Comparison of ENCODE assay signal across 28 cellular contexts in genomic region chr7:63113713-63114285, GRCh38.
DNase-seq lines count a peak whose midpoint lies in the region; ATAC-seq, FAIRE-seq and TF ChIP-seq lines count a peak whose summit lies in the region.
"Had no signal": no experiment of that assay in that cellular context is flagged by ENCODE, and none has a peak within 500 bp of the region (broad histone marks: within the 10 kb centered on the region; RNA-seq: fewer than 3 reads in every experiment).

No MANE protein-coding gene starts in this region.

- no peak overlapping the region for H2BK5ac ChIP-seq in trophoblast cell (ENCODE audit: low read depth, low read length, poor library complexity)

- peak; percentile 9 for DNase-seq in H7
- DNase-seq in kidney: peak; percentile 66
- no peak for DNase-seq in trophoblast cell
- DNase-seq in upper lobe of right lung: no peak
- no peak for DNase-seq in activated CD4-positive, alpha-beta T cell treated with anti-CD3 and anti-CD28 coated beads, Interleukin-2, amount 10 ng/mL, durations not matched to agents 24 days and 14 days
- DNase-seq in epidermal melanocyte (ENCODE audit: insufficient read length, low spot score): no peak
- DNase-seq in activated T-cell treated with anti-CD3 and anti-CD28 coated beads, Interleukin-2, amount 50 U/mL, for 72 hours: no peak
- DNase-seq in central memory CD4-positive, alpha-beta T cell: no peak
- DNase-seq: 8988T; ACHN; AML-193; BE2C; Calu3; CD4-positive, alpha-beta T cell; COR-L47; DMS53; DMS79 treated with DMSO at 0.1 percent for 48 hours; GF-D8; GM23248; H9 had no signal

- no peak overlapping the region for H2BK120ac ChIP-seq in trophoblast cell (ENCODE audit: insufficient read depth, low read length, poor library complexity)

- no peak overlapping the region for H4K91ac ChIP-seq in trophoblast cell (ENCODE audit: low read depth, low read length)

- H2AFZ ChIP-seq in trophoblast cell (ENCODE audit: insufficient read depth, low read length, poor library complexity): no peak overlapping the region
- H2AFZ ChIP-seq: GM23248 had no signal

- no peak overlapping the region for H4K12ac ChIP-seq in trophoblast cell (ENCODE audit: low read depth, low read length)

- WGBS in trophoblast cell (ENCODE audit: extremely low coverage, insufficient coverage, insufficient read length): no CpG with 5 or more reads among the region's 33 CpGs

- intact Hi-C loops in kidney (cut with DNase I): no loop called here
- intact Hi-C loops in upper lobe of right lung (cut with DNase I): no loop called here
- intact Hi-C loops in activated CD4-positive, alpha-beta T cell treated with anti-CD3 and anti-CD28 coated beads, Interleukin-2, amount 10 ng/mL, durations not matched to agents 24 days and 14 days (cut with micrococcal nuclease): no loop called here

- no peak overlapping the region for H3K27ac Mint-ChIP-seq in activated CD4-positive, alpha-beta T cell treated with anti-CD3 and anti-CD28 coated beads, Interleukin-2, amount 10 ng/mL, durations not matched to agents 24 days and 14 days
- H3K27ac Mint-ChIP-seq in activated T-cell treated with anti-CD3 and anti-CD28 coated beads, Interleukin-2, amount 50 U/mL, for 72 hours: no peak overlapping the region
- H3K27ac Mint-ChIP-seq: CD14-positive monocyte; CD4-positive, alpha-beta T cell; CD8-positive, alpha-beta memory T cell; H9 had no signal

- TF ChIP-seq CTCF in kidney (IDR thresholded peaks at IDR 0.05; ENCODE audit: borderline replicate concordance, extremely low read depth, insufficient read depth): no peak
- no peak for TF ChIP-seq CTCF in upper lobe of right lung (IDR thresholded peaks at IDR 0.05)

- H3K4me1 ChIP-seq in kidney (ENCODE audit: control insufficient read depth in 1 of 2, insufficient read depth in 1 of 2, low read depth in 1 of 2, low read length in 2 of 2): no peaks in the 10 kb centered on the region
- H3K4me1 ChIP-seq in trophoblast cell (ENCODE audit: control insufficient read depth in 1 of 2, insufficient read depth in 2 of 2, low read length in 2 of 2): no peaks in the 10 kb centered on the region
- no peaks in the 10 kb centered on the region for H3K4me1 ChIP-seq in upper lobe of right lung
- H3K4me1 ChIP-seq: A549; BE2C; BLaER1 treated with 17β-estradiol and CSF1 and Interleukin-3, amounts not matched to agents 10 nM and 100 nM had no signal

- H3K4me3 Mint-ChIP-seq in activated CD4-positive, alpha-beta T cell treated with anti-CD3 and anti-CD28 coated beads, Interleukin-2, amount 10 ng/mL, durations not matched to agents 24 days and 14 days: no peak overlapping the region
- H3K4me3 Mint-ChIP-seq in activated T-cell treated with anti-CD3 and anti-CD28 coated beads, Interleukin-2, amount 50 U/mL, for 72 hours: no peak overlapping the region
- H3K4me3 Mint-ChIP-seq: CD14-positive monocyte; CD4-positive, alpha-beta T cell; CD8-positive, alpha-beta memory T cell; H9 had no signal

- H3K4me1 Mint-ChIP-seq in activated CD4-positive, alpha-beta T cell treated with anti-CD3 and anti-CD28 coated beads, Interleukin-2, amount 10 ng/mL, durations not matched to agents 24 days and 14 days: no peaks in the 10 kb centered on the region
- no peaks in the 10 kb centered on the region for H3K4me1 Mint-ChIP-seq in activated T-cell treated with anti-CD3 and anti-CD28 coated beads, Interleukin-2, amount 50 U/mL, for 72 hours (ENCODE audit: low read depth)
- H3K4me1 Mint-ChIP-seq: CD14-positive monocyte; CD8-positive, alpha-beta memory T cell; H9 had no signal

- H3K9me3 Mint-ChIP-seq in activated CD4-positive, alpha-beta T cell treated with anti-CD3 and anti-CD28 coated beads, Interleukin-2, amount 10 ng/mL, durations not matched to agents 24 days and 14 days: peaks cover 16% of the 10 kb centered on the region
- H3K9me3 Mint-ChIP-seq in activated T-cell treated with anti-CD3 and anti-CD28 coated beads, Interleukin-2, amount 50 U/mL, for 72 hours: peaks cover 8 to 9% of the 10 kb centered on the region in 2 donors

- no peaks in the 10 kb centered on the region for H3K27me3 Mint-ChIP-seq in activated CD4-positive, alpha-beta T cell treated with anti-CD3 and anti-CD28 coated beads, Interleukin-2, amount 10 ng/mL, durations not matched to agents 24 days and 14 days
- no peaks in the 10 kb centered on the region for H3K27me3 Mint-ChIP-seq in activated T-cell treated with anti-CD3 and anti-CD28 coated beads, Interleukin-2, amount 50 U/mL, for 72 hours (ENCODE audit: low read depth)
- H3K27me3 Mint-ChIP-seq: CD4-positive, alpha-beta T cell had no signal

- no peak overlapping the region for H3K14ac ChIP-seq in trophoblast cell (ENCODE audit: low read length)

- H3K4me3 ChIP-seq in H7 (ENCODE audit: insufficient read depth, low read depth, low read length) (no peak overlapping the region), kidney (ENCODE audit: low read length in 2 of 2) (no peak overlapping the region), trophoblast cell (ENCODE audit: low read depth, low read length) (peak overlapping the region; percentile 40), upper lobe of right lung (no peak overlapping the region)
- H3K4me3 ChIP-seq: A549; BLaER1 treated with 17β-estradiol and CSF1 and Interleukin-3, amounts not matched to agents 10 nM and 100 nM; GM23248 had no signal

- ATAC-seq in upper lobe of right lung: peak; percentile 28
- no peak for ATAC-seq in activated T-cell treated with anti-CD3 and anti-CD28 coated beads, Interleukin-2, amount 50 U/mL, for 72 hours (replicated peaks in 1 of 2)
- ATAC-seq: A549, HCT116 had no signal

- H3K4me2 ChIP-seq in trophoblast cell (ENCODE audit: low read length): no peak overlapping the region
- H3K4me2 ChIP-seq: A549; BLaER1 treated with 17β-estradiol and CSF1 and Interleukin-3, amounts not matched to agents 10 nM and 100 nM had no signal

- peaks cover 1% of the 10 kb centered on the region for H3K36me3 Mint-ChIP-seq in activated CD4-positive, alpha-beta T cell treated with anti-CD3 and anti-CD28 coated beads, Interleukin-2, amount 10 ng/mL, durations not matched to agents 24 days and 14 days (ENCODE audit: low read depth)
- peaks cover 5 to 10% of the 10 kb centered on the region in 2 donors for H3K36me3 Mint-ChIP-seq in activated T-cell treated with anti-CD3 and anti-CD28 coated beads, Interleukin-2, amount 50 U/mL, for 72 hours (ENCODE audit: insufficient read depth in 2 of 2)
- H3K36me3 Mint-ChIP-seq: CD14-positive monocyte had no signal

- H3K36me3 ChIP-seq in H7 (replicated peaks; ENCODE audit: control insufficient read depth, insufficient read depth, low read length) (no peaks in the 10 kb centered on the region), kidney (ENCODE audit: control insufficient read depth in 1 of 2, insufficient read depth in 2 of 2, low read length in 2 of 2) (no peaks in the 10 kb centered on the region), trophoblast cell (ENCODE audit: control insufficient read depth in 1 of 2, insufficient read depth in 2 of 2, low read length in 2 of 2) (no peaks in the 10 kb centered on the region), upper lobe of right lung (no peaks in the 10 kb centered on the region)
- H3K36me3 ChIP-seq: BE2C; BLaER1 treated with 17β-estradiol and CSF1 and Interleukin-3, amounts not matched to agents 10 nM and 100 nM had no signal

- FAIRE-seq in kidney (lab: Jason Lieb, UNC): no peak
- FAIRE-seq: A549, GM12891, GM18507, H1 had no signal

- H3K4ac ChIP-seq in trophoblast cell (ENCODE audit: low read depth, low read length): no peak overlapping the region

- H3K23ac ChIP-seq in trophoblast cell (ENCODE audit: low read length): no peak overlapping the region

- no peak overlapping the region for H4K8ac ChIP-seq in trophoblast cell (ENCODE audit: low read depth, low read length)

- H3K27ac ChIP-seq in kidney (ENCODE audit: low read depth in 2 of 2, low read length in 2 of 2) (no peak overlapping the region), trophoblast cell (ENCODE audit: low read depth, low read length) (no peak overlapping the region), upper lobe of right lung (no peak overlapping the region)
- H3K27ac ChIP-seq: A549; BLaER1 treated with 17β-estradiol and CSF1 and Interleukin-3, amounts not matched to agents 10 nM and 100 nM; GM23248 had no signal

- H2AK5ac ChIP-seq in trophoblast cell (ENCODE audit: low read length): no peak overlapping the region

- H3K9ac ChIP-seq in kidney (ENCODE audit: low read length in 2 of 2) (no peak overlapping the region), trophoblast cell (ENCODE audit: low read length) (no peak overlapping the region)
- H3K9ac ChIP-seq: BLaER1 treated with 17β-estradiol and CSF1 and Interleukin-3, amounts not matched to agents 10 nM and 100 nM; GM23248 had no signal

- no peaks in the 10 kb centered on the region for H3K79me1 ChIP-seq in trophoblast cell (ENCODE audit: low read length)

- H3K9me3 ChIP-seq in kidney (ENCODE audit: control insufficient read depth in 1 of 2, low read length in 2 of 2): no peaks in the 10 kb centered on the region
- peaks cover 30% of the 10 kb centered on the region for H3K9me3 ChIP-seq in trophoblast cell (ENCODE audit: insufficient read depth, low read depth, low read length)
- peaks cover 5% of the 10 kb centered on the region for H3K9me3 ChIP-seq in upper lobe of right lung

- no peak overlapping the region for H3K18ac ChIP-seq in trophoblast cell (ENCODE audit: low read length)

- H3K27me3 ChIP-seq in H7 (ENCODE audit: control insufficient read depth, insufficient read depth, low read length) (no peaks in the 10 kb centered on the region), trophoblast cell (ENCODE audit: insufficient read depth, low read length) (no peaks in the 10 kb centered on the region), upper lobe of right lung (no peaks in the 10 kb centered on the region)
- H3K27me3 ChIP-seq: BE2C; BLaER1 treated with 17β-estradiol and CSF1 and Interleukin-3, amounts not matched to agents 10 nM and 100 nM had no signal

- no peak overlapping the region for H2BK12ac ChIP-seq in trophoblast cell (ENCODE audit: low read length)

- no peaks in the 10 kb centered on the region for H3K79me2 ChIP-seq in trophoblast cell (ENCODE audit: control insufficient read depth, insufficient read depth, low read length, poor library complexity)

Comparison
In these comparisons a context has a peak if more than half of its experiments do, and no peak if none do; other contexts are left out.
1. DNase-seq: peak in H7 (single experiment) and kidney (single experiment); none in trophoblast cell (0 of 2), upper lobe of right lung (single experiment), activated CD4-positive, alpha-beta T cell treated with anti-CD3 and anti-CD28 coated beads, Interleukin-2, amount 10 ng/mL, durations not matched to agents 24 days and 14 days (single experiment), epidermal melanocyte (single experiment), activated T-cell treated with anti-CD3 and anti-CD28 coated beads, Interleukin-2, amount 50 U/mL, for 72 hours (0 of 2) and central memory CD4-positive, alpha-beta T cell (single experiment).